Comparison of ENCODE assay signal across 8 cellular contexts in genomic region chr9:93132287-93132927, GRCh38. TPM values are rescaled to one million over a fixed set of nuclear protein-coding genes. Genes with fewer than 3 reads are reported as not detected.
DNase-seq lines count a peak whose midpoint lies in the region; ATAC-seq lines count a peak whose summit lies in the region.

No MANE protein-coding gene starts in this region.

- H3K36me3 Mint-ChIP-seq in activated T-cell treated with anti-CD3 and anti-CD28 coated beads, Interleukin-2, amount 50 U/mL, for 24 hours (ENCODE audit: low read depth), result peaks cover 35% of the 10 kb centered on the region

- H3K9ac ChIP-seq in skeletal muscle tissue (ENCODE audit: low read depth in 1 of 3, low read length in 3 of 3), result peak overlapping the region; percentile 91 to 96 (median 96)

- peak overlapping the region; percentile 92 for H3K27ac Mint-ChIP-seq in activated T-cell treated with anti-CD3 and anti-CD28 coated beads, Interleukin-2, amount 50 U/mL, for 24 hours

- DNase-seq in activated T-cell treated with anti-CD3 and anti-CD28 coated beads, Interleukin-2, amount 50 U/mL, for 24 hours, result no peak
- DNase-seq in activated T-cell treated with anti-CD3 and anti-CD28 coated beads for 4 hours (no peak), anterior cingulate cortex (lab: John Stamatoyannopoulos, UW) (peak in 39 of 58 donors; percentile 18 to 67 (median 47)), HT-29 (ENCODE audit: low spot score) (no peak), NCI-H1105 treated with DMSO at 0.1 percent for 48 hours (lab: John Stamatoyannopoulos, UW) (no peak)

- no peaks in the 10 kb centered on the region for H3K27me3 Mint-ChIP-seq in activated T-cell treated with anti-CD3 and anti-CD28 coated beads, Interleukin-2, amount 50 U/mL, for 24 hours

- peak overlapping the region; percentile 94 for H3K27ac ChIP-seq in skeletal muscle tissue (ENCODE audit: low read depth, low read length)

- no peaks in the 10 kb centered on the region for H3K36me3 ChIP-seq in skeletal muscle tissue (ENCODE audit: control insufficient read depth in 3 of 3, insufficient read depth in 3 of 3, low read length in 3 of 3)

- H3K27me3 ChIP-seq in skeletal muscle tissue (ENCODE audit: control insufficient read depth in 3 of 3, insufficient read depth in 3 of 3, low read length in 3 of 3), result no peaks in the 10 kb centered on the region

- ATAC-seq in GM21390 (IDR thresholded peaks at IDR 0.05; ENCODE audit: unreplicated experiment), result no peak

- H3K4me3 ChIP-seq in iPS-18c (ENCODE audit: insufficient read depth, low read depth, low read length) (peak overlapping the region; percentile 77; the same call in 1 of the 2 replicates), skeletal muscle tissue (ENCODE audit: low read length in 3 of 3) (peak overlapping the region; percentile 81 to 91 (median 82))

- no peaks in the 10 kb centered on the region for H3K9me3 ChIP-seq in iPS-18c (ENCODE audit: control insufficient read depth, insufficient read depth, low read length)
- H3K9me3 ChIP-seq in skeletal muscle tissue (ENCODE audit: control insufficient read depth in 3 of 3, low read length in 3 of 3), result no peaks in the 10 kb centered on the region

- H3K4me1 Mint-ChIP-seq in activated T-cell treated with anti-CD3 and anti-CD28 coated beads, Interleukin-2, amount 50 U/mL, for 24 hours (ENCODE audit: low read depth), result peaks cover 74% of the 10 kb centered on the region

- H3K9me3 Mint-ChIP-seq in activated T-cell treated with anti-CD3 and anti-CD28 coated beads, Interleukin-2, amount 50 U/mL, for 24 hours, result no peaks in the 10 kb centered on the region

- H3K4me1 ChIP-seq in skeletal muscle tissue (ENCODE audit: control insufficient read depth in 3 of 3, insufficient read depth in 3 of 3, low read length in 3 of 3), result peaks cover 78 to 81% (median 78%) of the 10 kb centered on the region in 3 donors

- peak overlapping the region; percentile 93 for H3K4me3 Mint-ChIP-seq in activated T-cell treated with anti-CD3 and anti-CD28 coated beads, Interleukin-2, amount 50 U/mL, for 24 hours

RNA-seq across cellular contexts. Expression of gene NINJ1, which starts 1.6 kb away (rescaled TPM):
- total RNA-seq in skeletal muscle tissue, result 20.9 TPM
- 45.0 and 49.7 TPM in 2 replicates for total RNA-seq in HT-29 (2014; rRNA removed; shearing (Covaris generic))

RNA-seq across cellular contexts. Expression of gene CARD19, which starts 36.4 kb away (rescaled TPM):
- 24.5 TPM for total RNA-seq in skeletal muscle tissue
- 142 and 170 TPM in 2 replicates for total RNA-seq in HT-29 (2014; rRNA removed; shearing (Covaris generic))

RNA-seq across cellular contexts. Expression of gene WNK2, which starts 51.5 kb away (rescaled TPM):
- total RNA-seq in skeletal muscle tissue, result 4.7 TPM
- 27.5 and 28.6 TPM in 2 replicates for total RNA-seq in HT-29 (2014; rRNA removed; shearing (Covaris generic))

Comparison
In these comparisons a context has a peak if more than half of its experiments do, and no peak if none do; other contexts are left out.
1. DNase-seq: peak in anterior cingulate cortex (39 of 58); none in activated T-cell treated with anti-CD3 and anti-CD28 coated beads, Interleukin-2, amount 50 U/mL, for 24 hours (single experiment), activated T-cell treated with anti-CD3 and anti-CD28 coated beads for 4 hours (single experiment), HT-29 (single experiment) and NCI-H1105 treated with DMSO at 0.1 percent for 48 hours (single experiment).